ENCODE assay signal across 8 cellular contexts in genomic region chr9:21919377-21920362, GRCh38.
A peak's percentile ranks its signal among the peaks of the same experiment; 100 is the strongest.
DNase-seq lines count a peak whose midpoint lies in the region; ATAC-seq, FAIRE-seq and TF ChIP-seq lines count a peak whose summit lies in the region.

No MANE protein-coding gene starts in this region.

- peak overlapping the region; percentile 28 for H2AFZ ChIP-seq in keratinocyte (ENCODE audit: control insufficient read depth, low read length)

- FAIRE-seq in keratinocyte (lab: Jason Lieb, UNC), result peak; percentile 88

- peak; percentile 12 for DNase-seq in AG09319 (ENCODE audit: extremely low read depth, low read depth)
- no peak for DNase-seq in T-helper 17 cell
- no peak for DNase-seq in keratinocyte (ENCODE audit: low read depth, low spot score)
- no peak for DNase-seq in chondrocyte (ENCODE audit: low spot score)
- no peak for DNase-seq in A172 (ENCODE audit: low spot score)

- H3K4me1 Mint-ChIP-seq in T-helper 17 cell, result peaks cover 8% of the 10 kb centered on the region
- peaks cover 4% of the 10 kb centered on the region for H3K4me1 Mint-ChIP-seq in chondrocyte (ENCODE audit: low read depth)

- no peak overlapping the region for H3K9ac ChIP-seq in keratinocyte (ENCODE audit: control insufficient read depth, extremely low read depth, insufficient read depth, low read length)

- peak overlapping the region in 1 of 3 experiments; percentile 11 for H3K4me3 ChIP-seq in keratinocyte (ENCODE audit: control insufficient read depth in 2 of 3, extremely low read depth in 1 of 3, insufficient read depth in 2 of 3, low read depth in 1 of 3, low read length in 3 of 3)

- no peaks in the 10 kb centered on the region for H3K79me2 ChIP-seq in keratinocyte (ENCODE audit: control insufficient read depth, insufficient read depth, low read length)

- TF ChIP-seq CTCF in AG09319 (IDR thresholded peaks at IDR 0.05; ENCODE audit: low read depth, low read length) (no peak), keratinocyte (optimal IDR thresholded peaks at IDR 0.05 in 1 of 3, IDR thresholded peaks at IDR 0.05 in 1 of 3, conservative IDR thresholded peaks at IDR 0.05 in 1 of 3; ENCODE audit: extremely low read depth in 1 of 3, insufficient read depth in 2 of 3, low read length in 3 of 3) (no peak), chondrocyte (IDR thresholded peaks at IDR 0.05) (no peak)

- H3K9me1 ChIP-seq in keratinocyte (ENCODE audit: control insufficient read depth, extremely low read depth, insufficient read depth, low read length), result no peaks in the 10 kb centered on the region

- H3K27ac Mint-ChIP-seq in T-helper 17 cell, result peak overlapping the region; percentile 25
- H3K27ac Mint-ChIP-seq in chondrocyte (ENCODE audit: unreplicated experiment), result no peak overlapping the region

- ATAC-seq in GM18873 (IDR thresholded peaks at IDR 0.05; ENCODE audit: low FRiP score, unreplicated experiment), result peak; percentile 88
- peak; percentile 90 for ATAC-seq in HG03175 (IDR thresholded peaks at IDR 0.05; ENCODE audit: unreplicated experiment)
- ATAC-seq in T-helper 17 cell, result peak; percentile 88
- no peak for ATAC-seq in GM21526 (IDR thresholded peaks at IDR 0.05; ENCODE audit: low FRiP score, unreplicated experiment)

- H3K27ac ChIP-seq in keratinocyte (ENCODE audit: control insufficient read depth, insufficient read depth, low read length), result peak overlapping the region; percentile 15

- peaks cover 13% of the 10 kb centered on the region for H3K4me1 ChIP-seq in keratinocyte (ENCODE audit: control insufficient read depth, extremely low read depth, insufficient read depth, low read length)

- dilution Hi-C loops in keratinocyte (cut with MboI; ENCODE audit: extremely low pct_ligation_motif_present, low sequenced_read_pairs), result no loop called here

- no peaks in the 10 kb centered on the region for H4K20me1 ChIP-seq in keratinocyte (ENCODE audit: control insufficient read depth, extremely low read depth, insufficient read depth, low read length)

- H3K4me3 Mint-ChIP-seq in T-helper 17 cell (peak overlapping the region; percentile 15), chondrocyte (ENCODE audit: unreplicated experiment) (no peak overlapping the region)

- H3K36me3 ChIP-seq in keratinocyte (ENCODE audit: control insufficient read depth in 2 of 2, extremely low read depth in 1 of 2, insufficient read depth in 2 of 2, low read length in 2 of 2), result no peaks in the 10 kb centered on the region

- H3K9me3 ChIP-seq in T-helper 17 cell (ENCODE audit: control insufficient read depth, low read length, poor library complexity, severe bottlenecking) (no peaks in the 10 kb centered on the region), keratinocyte (ENCODE audit: control insufficient read depth, low read depth, low read length) (no peaks in the 10 kb centered on the region)

- no peaks in the 10 kb centered on the region for H3K27me3 ChIP-seq in keratinocyte (ENCODE audit: control insufficient read depth, extremely low read depth, insufficient read depth, low read length)

- peaks cover 2% of the 10 kb centered on the region for H3K9me3 Mint-ChIP-seq in chondrocyte (ENCODE audit: low read depth)

- H3K4me2 ChIP-seq in keratinocyte (ENCODE audit: control insufficient read depth, extremely low read depth, insufficient read depth, low read depth, low read length), result peak overlapping the region; percentile 19

- H3K27me3 Mint-ChIP-seq in T-helper 17 cell (no peaks in the 10 kb centered on the region), chondrocyte (ENCODE audit: low read depth) (no peaks in the 10 kb centered on the region)

- peaks cover 2% of the 10 kb centered on the region for H3K36me3 Mint-ChIP-seq in T-helper 17 cell (ENCODE audit: low read depth)
- H3K36me3 Mint-ChIP-seq in chondrocyte (ENCODE audit: low read depth), result no peaks in the 10 kb centered on the region
